8 cellular contexts compared by ENCODE assay signal in the genomic region with DNA sequence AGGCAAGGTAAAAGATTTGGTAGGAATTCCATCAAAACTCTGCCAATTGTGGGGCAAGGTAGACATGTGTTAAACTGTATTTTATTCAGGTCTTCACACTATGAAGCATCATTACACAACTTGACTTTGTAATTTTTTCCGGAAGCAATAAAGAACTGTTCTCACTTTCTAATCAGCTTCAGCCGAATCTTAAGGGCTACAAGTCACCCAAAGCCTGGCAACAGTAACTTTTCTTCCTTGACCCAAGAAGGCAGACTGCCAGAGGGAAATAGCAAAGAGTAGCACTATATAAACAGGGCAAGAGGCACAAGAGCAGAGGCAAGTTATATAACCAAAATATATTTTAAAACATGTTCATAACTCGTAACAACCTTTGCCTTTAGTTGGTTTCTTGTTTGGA. TPM values are rescaled to one million over a fixed set of nuclear protein-coding genes. Genes with fewer than 3 reads are reported as not detected.
DNase-seq lines count a peak whose midpoint lies in the region; ATAC-seq and TF ChIP-seq lines count a peak whose summit lies in the region.

No MANE protein-coding gene starts in this region.

- ATAC-seq in HG02759 (IDR thresholded peaks at IDR 0.05; ENCODE audit: unreplicated experiment) (no peak), HG03280 (IDR thresholded peaks at IDR 0.05; ENCODE audit: unreplicated experiment) (no peak)

- peak overlapping the region; percentile 78 to 97 for H3K4me3 ChIP-seq in neutrophil (ENCODE audit: low read depth in 1 of 2, low read length in 1 of 2)

- no peaks in the 10 kb centered on the region for H3K9me3 ChIP-seq in neutrophil

- no peaks in the 10 kb centered on the region for H3K27me3 ChIP-seq in neutrophil

- DNase-seq in AG08395 (ENCODE audit: low spot score), result peak; percentile 31
- peak; percentile 25 for DNase-seq in H4 (ENCODE audit: low spot score)
- peak; percentile 6 for DNase-seq in SW480 (ENCODE audit: low spot score)
- peak; percentile 74 for DNase-seq in fibroblast of gingiva (ENCODE audit: low read depth)
- DNase-seq in activated CD4-positive, CD25-positive, alpha-beta regulatory T cell treated with anti-CD3 and anti-CD28 coated beads, Interleukin-2, amount 50 U/mL, for 72 hours, result no peak

- peaks cover 26% of the 10 kb centered on the region for H3K36me3 ChIP-seq in neutrophil

- no peak for TF ChIP-seq CTCF in neutrophil (IDR thresholded peaks at IDR 0.05)

- peak overlapping the region; percentile 97 for H3K27ac ChIP-seq in neutrophil

- H3K4me1 ChIP-seq in neutrophil (ENCODE audit: control insufficient read depth in 1 of 2, insufficient read depth in 1 of 2, low read depth in 1 of 2, low read length in 1 of 2), result peaks cover 30 to 36% of the 10 kb centered on the region in 2 experiments

RNA-seq across cellular contexts. Expression of a gene that starts 1.5 kb away (rescaled TPM):
- total RNA-seq in H4 (2014; rRNA removed; shearing (Covaris generic)), result 42.8 and 49.1 TPM in 2 replicates

RNA-seq across cellular contexts. Expression of a gene that starts 55.5 kb away (rescaled TPM):
- 10.4 and 12.4 TPM in 2 replicates for total RNA-seq in H4 (2014; rRNA removed; shearing (Covaris generic))
